ENCODE assay signal across 24 cellular contexts in genomic region chr9:96762562-96762961, GRCh38.
"Had no signal": no experiment of that assay in that cellular context is flagged by ENCODE, and none has a peak within 500 bp of the region (broad histone marks: within the 10 kb centered on the region; RNA-seq: fewer than 3 reads in every experiment).

No MANE protein-coding gene starts in this region.

- H3K4me3 ChIP-seq: cardiac muscle cell, SJSA1 had no signal

- H3K27me3 ChIP-seq: brain microvascular endothelial cell, cardiac muscle cell, SJSA1 had no signal

- H3K27ac Mint-ChIP-seq: activated CD4-positive, alpha-beta memory T cell treated with anti-CD3 and anti-CD28 coated beads for 36 hours; activated CD4-positive, alpha-beta T cell treated with anti-CD3 and anti-CD28 coated beads, Interleukin-2, amount 10 ng/mL, durations not matched to agents 7 days and 5 days; activated naive CD4-positive, alpha-beta T cell treated with anti-CD3 and anti-CD28 coated beads, Interleukin-2, amount 50 U/mL, for 72 hours; activated naive CD8-positive, alpha-beta T cell treated with anti-CD3 and anti-CD28 coated beads, Interleukin-2, amount 50 U/mL, for 24 hours; T-helper 17 cell; WTC11 had no signal

- H3K27ac ChIP-seq: brain microvascular endothelial cell, cardiac muscle cell, SJSA1 had no signal

- H3K4me1 Mint-ChIP-seq: activated CD4-positive, alpha-beta T cell treated with anti-CD3 and anti-CD28 coated beads, Interleukin-2, amount 10 ng/mL, durations not matched to agents 7 days and 5 days; activated naive CD8-positive, alpha-beta T cell treated with anti-CD3 and anti-CD28 coated beads, Interleukin-2, amount 50 U/mL, for 24 hours; T-helper 17 cell; WTC11 had no signal

- DNase-seq: activated CD4-positive, alpha-beta memory T cell treated with anti-CD3 and anti-CD28 coated beads for 36 hours; activated CD4-positive, alpha-beta T cell treated with anti-CD3 and anti-CD28 coated beads for 1 hour; activated CD4-positive, alpha-beta T cell treated with anti-CD3 and anti-CD28 coated beads, Interleukin-2, amount 10 ng/mL, durations not matched to agents 7 days and 5 days; activated CD8-positive, alpha-beta memory T cell treated with anti-CD3 and anti-CD28 coated beads for 24 hours; activated effector memory CD4-positive, alpha-beta T cell treated with anti-CD3 and anti-CD28 coated beads, Interleukin-2, amount 50 U/mL, for 16 hours; activated naive CD4-positive, alpha-beta T cell treated with Interleukin-2 at 50 U/mL for 16 hours; activated naive CD8-positive, alpha-beta T cell treated with anti-CD3 and anti-CD28 coated beads, Interleukin-2, amount 50 U/mL, for 24 hours; activated T-cell treated with anti-CD3 and anti-CD28 coated beads, Interleukin-2, amount 50 U/mL, for 4 hours; brain microvascular endothelial cell; NCI-H1092; NCI-H1417 treated with DMSO at 0.1 percent for 48 hours; NCI-H1694; NCI-H2029; NCI-H2107; NCI-H446; NCI-H524; PC-3; SHP77; T-helper 17 cell; T-helper 9 cell had no signal

- H3K4me1 ChIP-seq: SJSA1 had no signal

- H3K27me3 Mint-ChIP-seq: activated CD4-positive, alpha-beta memory T cell treated with anti-CD3 and anti-CD28 coated beads for 36 hours; activated CD4-positive, alpha-beta T cell treated with anti-CD3 and anti-CD28 coated beads, Interleukin-2, amount 10 ng/mL, durations not matched to agents 7 days and 5 days; activated naive CD8-positive, alpha-beta T cell treated with anti-CD3 and anti-CD28 coated beads, Interleukin-2, amount 50 U/mL, for 24 hours; T-helper 17 cell had no signal

- H3K4me3 Mint-ChIP-seq: activated CD4-positive, alpha-beta memory T cell treated with anti-CD3 and anti-CD28 coated beads for 36 hours; activated CD4-positive, alpha-beta T cell treated with anti-CD3 and anti-CD28 coated beads, Interleukin-2, amount 10 ng/mL, durations not matched to agents 7 days and 5 days; activated naive CD8-positive, alpha-beta T cell treated with anti-CD3 and anti-CD28 coated beads, Interleukin-2, amount 50 U/mL, for 24 hours; activated T-cell treated with anti-CD3 and anti-CD28 coated beads, Interleukin-2, amount 50 U/mL, for 4 hours; T-helper 17 cell; WTC11 had no signal
